ENCODE assay signal across 2 cellular contexts in the genomic region with DNA sequence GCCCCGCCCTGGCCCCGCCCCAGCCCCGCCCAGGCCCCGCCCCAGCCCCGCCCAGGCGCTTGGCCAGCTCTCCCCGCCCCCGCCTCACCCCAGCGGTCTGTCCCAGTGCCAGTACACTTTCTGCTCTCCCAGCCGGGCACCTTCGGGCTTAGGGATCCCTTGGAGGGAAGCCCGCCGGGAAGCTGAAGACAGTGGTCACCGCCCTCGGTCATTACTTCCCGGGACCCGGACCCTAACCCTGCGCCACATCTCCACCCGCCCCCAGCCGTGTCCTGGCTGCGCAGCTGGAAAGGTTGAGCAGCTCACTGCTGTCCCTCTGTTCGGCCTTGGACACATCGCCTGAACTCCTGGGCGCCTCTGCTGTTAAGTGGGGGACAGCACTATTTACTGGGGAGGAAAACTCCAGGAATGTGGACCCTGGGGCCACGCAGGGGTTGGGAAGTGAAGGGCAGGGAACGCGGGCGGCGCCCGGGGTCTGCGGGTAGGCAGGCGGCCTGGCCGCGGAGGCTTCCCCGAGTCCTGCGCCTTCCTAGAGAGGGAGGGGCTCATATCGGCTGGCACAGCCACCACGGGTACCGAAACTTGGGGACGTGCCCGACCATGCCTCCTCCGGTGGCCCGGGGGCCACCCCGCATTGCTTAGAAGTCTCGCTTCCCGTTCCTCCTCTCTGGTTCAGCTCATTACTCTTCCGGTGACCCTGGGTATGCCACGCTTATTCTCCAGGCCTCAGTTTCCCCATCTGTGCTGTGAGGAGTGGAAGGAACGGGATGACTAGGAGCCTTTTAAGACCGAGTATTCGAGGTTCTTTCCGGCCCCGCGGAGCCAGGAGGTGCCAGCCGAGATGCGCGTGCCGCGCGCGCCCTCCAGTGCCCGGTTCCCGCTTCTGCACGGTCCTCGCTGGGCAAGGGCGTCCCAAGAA.
TF ChIP-seq lines count a peak whose summit lies in the region.

No MANE protein-coding gene starts in this region.

TF ChIP-seq in IMR-90, 13 proteins besides CTCF, POLR2A, EP300 and RAD21 (continued from another document):
- TF ChIP-seq, protein P1, sequence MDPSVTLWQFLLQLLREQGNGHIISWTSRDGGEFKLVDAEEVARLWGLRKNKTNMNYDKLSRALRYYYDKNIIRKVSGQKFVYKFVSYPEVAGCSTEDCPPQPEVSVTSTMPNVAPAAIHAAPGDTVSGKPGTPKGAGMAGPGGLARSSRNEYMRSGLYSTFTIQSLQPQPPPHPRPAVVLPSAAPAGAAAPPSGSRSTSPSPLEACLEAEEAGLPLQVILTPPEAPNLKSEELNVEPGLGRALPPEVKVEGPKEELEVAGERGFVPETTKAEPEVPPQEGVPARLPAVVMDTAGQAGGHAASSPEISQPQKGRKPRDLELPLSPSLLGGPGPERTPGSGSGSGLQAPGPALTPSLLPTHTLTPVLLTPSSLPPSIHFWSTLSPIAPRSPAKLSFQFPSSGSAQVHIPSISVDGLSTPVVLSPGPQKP (IDR thresholded peaks at IDR 0.05; ENCODE audit: borderline replicate concordance, low read depth, low read length): no peak
- TF ChIP-seq SMC3 (IDR thresholded peaks at IDR 0.05; ENCODE audit: low read depth, low read length): peak; percentile 93
- TF ChIP-seq CHD1 (IDR thresholded peaks at IDR 0.05; ENCODE audit: low read depth, low read length): no peak
- TF ChIP-seq CEBPB (IDR thresholded peaks at IDR 0.05; ENCODE audit: low read depth, low read length): no peak
- TF ChIP-seq BHLHE40 (IDR thresholded peaks at IDR 0.05; ENCODE audit: low read depth, low read length): 0 out of 2 replicates have a peak, but pooled peaks have one; percentile 13
- TF ChIP-seq FOS (IDR thresholded peaks at IDR 0.05; ENCODE audit: low read depth, low read length): no peak
- no peak for TF ChIP-seq RCOR1 (IDR thresholded peaks at IDR 0.05; ENCODE audit: insufficient replicate concordance, low read length)
- TF ChIP-seq NFE2L2 (IDR thresholded peaks at IDR 0.05; ENCODE audit: low read depth, low read length): no peak
- TF ChIP-seq, protein P2, sequence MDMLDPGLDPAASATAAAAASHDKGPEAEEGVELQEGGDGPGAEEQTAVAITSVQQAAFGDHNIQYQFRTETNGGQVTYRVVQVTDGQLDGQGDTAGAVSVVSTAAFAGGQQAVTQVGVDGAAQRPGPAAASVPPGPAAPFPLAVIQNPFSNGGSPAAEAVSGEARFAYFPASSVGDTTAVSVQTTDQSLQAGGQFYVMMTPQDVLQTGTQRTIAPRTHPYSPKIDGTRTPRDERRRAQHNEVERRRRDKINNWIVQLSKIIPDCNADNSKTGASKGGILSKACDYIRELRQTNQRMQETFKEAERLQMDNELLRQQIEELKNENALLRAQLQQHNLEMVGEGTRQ (IDR thresholded peaks at IDR 0.05; ENCODE audit: low read depth, low read length): no peak
- TF ChIP-seq MAFK (IDR thresholded peaks at IDR 0.05; ENCODE audit: low read depth, low read length): no peak
- TF ChIP-seq MAZ (IDR thresholded peaks at IDR 0.05; ENCODE audit: borderline replicate concordance, low read depth, low read length): peak; percentile 47; the same call in 1 of the 2 replicates
- TF ChIP-seq RFX5 (IDR thresholded peaks at IDR 0.05; ENCODE audit: low read depth, low read length): no peak
TF ChIP-seq in IMR-90: peak in this region for 3.

TF ChIP-seq in SK-N-SH treated with all-trans-retinoic acid at 6 μM for 48 hours, 23 proteins besides CTCF, POLR2A, EP300 and RAD21 (continued from another document):
- TF ChIP-seq, protein P3, sequence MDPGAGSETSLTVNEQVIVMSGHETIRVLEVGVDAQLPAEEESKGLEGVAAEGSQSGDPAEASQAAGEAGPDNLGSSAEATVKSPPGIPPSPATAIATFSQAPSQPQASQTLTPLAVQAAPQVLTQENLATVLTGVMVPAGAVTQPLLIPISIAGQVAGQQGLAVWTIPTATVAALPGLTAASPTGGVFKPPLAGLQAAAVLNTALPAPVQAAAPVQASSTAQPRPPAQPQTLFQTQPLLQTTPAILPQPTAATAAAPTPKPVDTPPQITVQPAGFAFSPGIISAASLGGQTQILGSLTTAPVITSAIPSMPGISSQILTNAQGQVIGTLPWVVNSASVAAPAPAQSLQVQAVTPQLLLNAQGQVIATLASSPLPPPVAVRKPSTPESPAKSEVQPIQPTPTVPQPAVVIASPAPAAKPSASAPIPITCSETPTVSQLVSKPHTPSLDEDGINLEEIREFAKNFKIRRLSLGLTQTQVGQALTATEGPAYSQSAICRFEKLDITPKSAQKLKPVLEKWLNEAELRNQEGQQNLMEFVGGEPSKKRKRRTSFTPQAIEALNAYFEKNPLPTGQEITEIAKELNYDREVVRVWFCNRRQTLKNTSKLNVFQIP (CRISPR knock-in tag; IDR thresholded peaks at IDR 0.05; ENCODE audit: borderline replicate concordance, low read depth): no peak
- TF ChIP-seq, protein P4, sequence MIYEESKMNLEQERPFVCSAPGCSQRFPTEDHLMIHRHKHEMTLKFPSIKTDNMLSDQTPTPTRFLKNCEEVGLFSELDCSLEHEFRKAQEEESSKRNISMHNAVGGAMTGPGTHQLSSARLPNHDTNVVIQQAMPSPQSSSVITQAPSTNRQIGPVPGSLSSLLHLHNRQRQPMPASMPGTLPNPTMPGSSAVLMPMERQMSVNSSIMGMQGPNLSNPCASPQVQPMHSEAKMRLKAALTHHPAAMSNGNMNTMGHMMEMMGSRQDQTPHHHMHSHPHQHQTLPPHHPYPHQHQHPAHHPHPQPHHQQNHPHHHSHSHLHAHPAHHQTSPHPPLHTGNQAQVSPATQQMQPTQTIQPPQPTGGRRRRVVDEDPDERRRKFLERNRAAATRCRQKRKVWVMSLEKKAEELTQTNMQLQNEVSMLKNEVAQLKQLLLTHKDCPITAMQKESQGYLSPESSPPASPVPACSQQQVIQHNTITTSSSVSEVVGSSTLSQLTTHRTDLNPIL (CRISPR knock-in tag; IDR thresholded peaks at IDR 0.05; ENCODE audit: low read depth): no peak
- TF ChIP-seq TOX (CRISPR knock-in tag; IDR thresholded peaks at IDR 0.05; ENCODE audit: borderline replicate concordance) (no peak), ZNF565 (CRISPR knock-in tag; conservative IDR thresholded peaks at IDR 0.05; ENCODE audit: low read depth) (no peak), RARB (CRISPR knock-in tag; IDR thresholded peaks at IDR 0.05) (no peak), ZFP3 (CRISPR knock-in tag; IDR thresholded peaks at IDR 0.05) (no peak), TCF4 (CRISPR knock-in tag; IDR thresholded peaks at IDR 0.05; ENCODE audit: borderline replicate concordance) (no peak), PPARA (CRISPR knock-in tag; IDR thresholded peaks at IDR 0.05; ENCODE audit: borderline replicate concordance) (no peak)
